2 cellular contexts compared by ENCODE assay signal in the genomic region with DNA sequence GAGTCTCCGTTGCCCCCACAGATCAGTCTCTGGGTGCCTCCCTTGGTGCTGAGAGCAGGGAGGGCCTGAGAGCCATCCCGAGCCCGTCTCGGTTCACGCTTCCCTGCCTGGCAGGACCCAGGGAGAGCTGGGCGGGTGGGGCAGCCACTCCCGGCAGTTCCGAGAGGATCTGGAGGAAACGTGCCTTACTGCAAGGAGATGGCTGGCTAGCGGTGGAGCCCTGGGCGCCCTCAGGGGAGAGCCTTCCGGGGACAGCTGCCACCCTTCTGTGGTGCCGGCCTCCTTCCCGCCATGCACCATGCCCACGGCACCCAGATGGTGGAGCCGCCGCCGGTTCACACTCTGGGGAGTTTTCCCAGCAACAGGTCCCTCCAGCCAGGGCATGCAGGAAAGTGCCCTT.
TF ChIP-seq lines count a peak whose summit lies in the region.

No MANE protein-coding gene starts in this region.

TF ChIP-seq in HEK293, 187 proteins besides CTCF, POLR2A, EP300 and RAD21:
- TF ChIP-seq ZBTB20 (tag by site-specific recombination; IDR thresholded peaks at IDR 0.05) (no peak), ZNF626 (tag by site-specific recombination; IDR thresholded peaks at IDR 0.05) (no peak), ZNF768 (tag by site-specific recombination; IDR thresholded peaks at IDR 0.05) (no peak), ZNF596 (tag by site-specific recombination; IDR thresholded peaks at IDR 0.05) (no peak), ZNF777 (tag by site-specific recombination; IDR thresholded peaks at IDR 0.05; ENCODE audit: borderline replicate concordance) (no peak), ZNF121 (tag by site-specific recombination; IDR thresholded peaks at IDR 0.05) (no peak), ZNF701 (tag by site-specific recombination; IDR thresholded peaks at IDR 0.05) (no peak), ZNF560 (tag by site-specific recombination; IDR thresholded peaks at IDR 0.05; ENCODE audit: borderline replicate concordance) (no peak), SCRT1 (tag by site-specific recombination; IDR thresholded peaks at IDR 0.05; ENCODE audit: borderline replicate concordance) (peak; percentile 45; the same call in 1 of the 2 replicates), ZNF175 (tag by site-specific recombination; IDR thresholded peaks at IDR 0.05) (no peak), SCRT2 (tag by site-specific recombination; IDR thresholded peaks at IDR 0.05) (peak; percentile 89), ZNF311 (tag by site-specific recombination; IDR thresholded peaks at IDR 0.05; ENCODE audit: borderline replicate concordance) (no peak), KLF1 (tag by site-specific recombination; IDR thresholded peaks at IDR 0.05) (peak; percentile 90)
- TF ChIP-seq, protein P1, sequence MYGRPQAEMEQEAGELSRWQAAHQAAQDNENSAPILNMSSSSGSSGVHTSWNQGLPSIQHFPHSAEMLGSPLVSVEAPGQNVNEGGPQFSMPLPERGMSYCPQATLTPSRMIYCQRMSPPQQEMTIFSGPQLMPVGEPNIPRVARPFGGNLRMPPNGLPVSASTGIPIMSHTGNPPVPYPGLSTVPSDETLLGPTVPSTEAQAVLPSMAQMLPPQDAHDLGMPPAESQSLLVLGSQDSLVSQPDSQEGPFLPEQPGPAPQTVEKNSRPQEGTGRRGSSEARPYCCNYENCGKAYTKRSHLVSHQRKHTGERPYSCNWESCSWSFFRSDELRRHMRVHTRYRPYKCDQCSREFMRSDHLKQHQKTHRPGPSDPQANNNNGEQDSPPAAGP (tag by site-specific recombination; IDR thresholded peaks at IDR 0.05), result peak; percentile 71
- TF ChIP-seq, protein P2, sequence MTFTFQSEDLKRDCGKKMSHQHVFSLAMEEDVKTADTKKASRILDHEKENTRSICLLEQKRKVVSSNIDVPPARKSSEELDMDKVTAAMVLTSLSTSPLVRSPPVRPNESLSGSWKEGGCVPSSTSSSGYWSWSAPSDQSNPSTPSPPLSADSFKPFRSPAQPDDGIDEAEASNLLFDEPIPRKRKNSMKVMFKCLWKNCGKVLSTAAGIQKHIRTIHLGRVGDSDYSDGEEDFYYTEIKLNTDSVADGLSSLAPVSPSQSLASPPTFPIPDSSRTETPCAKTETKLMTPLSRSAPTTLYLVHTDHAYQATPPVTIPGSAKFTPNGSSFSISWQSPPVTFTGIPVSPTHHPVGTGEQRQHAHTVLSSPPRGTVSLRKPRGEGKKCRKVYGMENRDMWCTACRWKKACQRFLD (tag by site-specific recombination; IDR thresholded peaks at IDR 0.05), result no peak
- TF ChIP-seq, protein P3, sequence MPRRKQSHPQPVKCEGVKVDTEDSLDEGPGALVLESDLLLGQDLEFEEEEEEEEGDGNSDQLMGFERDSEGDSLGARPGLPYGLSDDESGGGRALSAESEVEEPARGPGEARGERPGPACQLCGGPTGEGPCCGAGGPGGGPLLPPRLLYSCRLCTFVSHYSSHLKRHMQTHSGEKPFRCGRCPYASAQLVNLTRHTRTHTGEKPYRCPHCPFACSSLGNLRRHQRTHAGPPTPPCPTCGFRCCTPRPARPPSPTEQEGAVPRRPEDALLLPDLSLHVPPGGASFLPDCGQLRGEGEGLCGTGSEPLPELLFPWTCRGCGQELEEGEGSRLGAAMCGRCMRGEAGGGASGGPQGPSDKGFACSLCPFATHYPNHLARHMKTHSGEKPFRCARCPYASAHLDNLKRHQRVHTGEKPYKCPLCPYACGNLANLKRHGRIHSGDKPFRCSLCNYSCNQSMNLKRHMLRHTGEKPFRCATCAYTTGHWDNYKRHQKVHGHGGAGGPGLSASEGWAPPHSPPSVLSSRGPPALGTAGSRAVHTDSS (tag by site-specific recombination; IDR thresholded peaks at IDR 0.05), result no peak
TF ChIP-seq in HEK293: peak in this region for 4.

TF ChIP-seq in H1, 55 proteins besides CTCF, POLR2A, EP300 and RAD21:
- no peak for TF ChIP-seq EGR1 (IDR thresholded peaks at IDR 0.05; ENCODE audit: borderline replicate concordance, low read depth, low read length)
- TF ChIP-seq TBP (IDR thresholded peaks at IDR 0.05; ENCODE audit: low read depth, low read length), result no peak
- no peak for TF ChIP-seq SIX5 (IDR thresholded peaks at IDR 0.05; ENCODE audit: low read depth, low read length)
- no peak for TF ChIP-seq TEAD4 (IDR thresholded peaks at IDR 0.05; ENCODE audit: low read depth, low read length)
- TF ChIP-seq SP2 (IDR thresholded peaks at IDR 0.05; ENCODE audit: low read length), result no peak
- TF ChIP-seq SUZ12 (IDR thresholded peaks at IDR 0.05; ENCODE audit: low read length), result no peak
- no peak for TF ChIP-seq CREB1 (IDR thresholded peaks at IDR 0.05)
- no peak for TF ChIP-seq FOSL1 (IDR thresholded peaks at IDR 0.05; ENCODE audit: insufficient read depth, low read depth, low read length)
- TF ChIP-seq RNF2 (IDR thresholded peaks at IDR 0.05; ENCODE audit: borderline replicate concordance, low read depth, low read length, missing control alignments, poor library complexity, severe bottlenecking), result no peak
- TF ChIP-seq RFX5 (IDR thresholded peaks at IDR 0.05; ENCODE audit: borderline replicate concordance, low read depth, low read length), result no peak
